ENCODE assay signal across 8 cellular contexts in genomic region chr17:45784293-45784582, GRCh38. TPM values are rescaled to one million over a fixed set of nuclear protein-coding genes. Genes with fewer than 3 reads are reported as not detected.
DNase-seq lines count a peak whose midpoint lies in the region; ATAC-seq and TF ChIP-seq lines count a peak whose summit lies in the region.

Gene CRHR1, plus strand, starts transcription at chr17:45784320. Its CDS starts 225 bp downstream, at chr17:45784545.

- no peaks in the 10 kb centered on the region for H3K9me3 Mint-ChIP-seq in CD8-positive, alpha-beta T cell
- no peaks in the 10 kb centered on the region for H3K9me3 Mint-ChIP-seq in T-cell
- no peaks in the 10 kb centered on the region for H3K9me3 Mint-ChIP-seq in progenitor cell of endocrine pancreas (ENCODE audit: low read depth)

- H3K4me1 ChIP-seq in CD8-positive, alpha-beta T cell (ENCODE audit: insufficient read depth, low read length): peaks cover 10% of the 10 kb centered on the region
- peaks cover 0 to 26% (median 22%) of the 10 kb centered on the region in 3 donors for H3K4me1 ChIP-seq in gastroesophageal sphincter

- H3K27ac ChIP-seq in CD8-positive, alpha-beta T cell (ENCODE audit: low read depth, low read length): no peak within 1 kb of the TSS
- H3K27ac ChIP-seq in gastroesophageal sphincter: no peak within 1 kb of the TSS

- H3K4me3 Mint-ChIP-seq in CD8-positive, alpha-beta T cell: peak within 1 kb of the TSS; percentile 75
- H3K4me3 Mint-ChIP-seq in T-cell: peak within 1 kb of the TSS; percentile 70 to 75 (median 71)
- H3K4me3 Mint-ChIP-seq in progenitor cell of endocrine pancreas (ENCODE audit: low read depth): peak within 1 kb of the TSS; percentile 75

- intact Hi-C loops in CD8-positive, alpha-beta T cell (cut with DNase I, micrococcal nuclease): no loop called here

- no peaks in the 10 kb centered on the region for H3K36me3 ChIP-seq in CD8-positive, alpha-beta T cell (ENCODE audit: insufficient read depth, low read length)
- H3K36me3 ChIP-seq in gastroesophageal sphincter: no peaks in the 10 kb centered on the region

- H3K4me3 ChIP-seq in CD8-positive, alpha-beta T cell (ENCODE audit: low read depth, low read length): peak within 1 kb of the TSS; percentile 43
- H3K4me3 ChIP-seq in gastroesophageal sphincter: peak within 1 kb of the TSS; percentile 15 to 57

- DNase-seq in CD8-positive, alpha-beta T cell: no peak
- no peak for DNase-seq in T-cell
- DNase-seq in progenitor cell of endocrine pancreas (ENCODE audit: low spot score, unreplicated experiment): no peak
- DNase-seq in central memory CD4-positive, alpha-beta T cell: no peak
- DNase-seq in stimulated activated CD4-positive, alpha-beta T cell treated with anti-CD3 and anti-CD28 coated beads, Interleukin-4, amount 100 ng/mL, for 24 hours: no peak

- H3K36me3 Mint-ChIP-seq in CD8-positive, alpha-beta T cell: no peaks in the 10 kb centered on the region
- H3K36me3 Mint-ChIP-seq in T-cell: no peaks in the 10 kb centered on the region
- H3K36me3 Mint-ChIP-seq in progenitor cell of endocrine pancreas (ENCODE audit: insufficient read depth): no peaks in the 10 kb centered on the region

- peaks cover 3% of the 10 kb centered on the region for H3K4me1 Mint-ChIP-seq in CD8-positive, alpha-beta T cell (ENCODE audit: low read depth)
- peaks cover 0 to 17% (median 8%) of the 10 kb centered on the region in 3 donors for H3K4me1 Mint-ChIP-seq in T-cell
- peaks cover 5% of the 10 kb centered on the region for H3K4me1 Mint-ChIP-seq in progenitor cell of endocrine pancreas (ENCODE audit: low read depth)

- ATAC-seq in CD8-positive, alpha-beta T cell: no peak
- no peak for ATAC-seq in T-cell (replicated peaks in 1 of 4)
- ATAC-seq in gastroesophageal sphincter: no peak
- ATAC-seq in GM21825 (IDR thresholded peaks at IDR 0.05; ENCODE audit: unreplicated experiment): no peak
- no peak for ATAC-seq in GM18511 (IDR thresholded peaks at IDR 0.05; ENCODE audit: unreplicated experiment)

- POLR2A ChIA-PET in CD8-positive, alpha-beta T cell (lab: Charles Lee): no interaction called here
- POLR2A ChIA-PET in T-cell (lab: Charles Lee): no interaction called here

- TF ChIP-seq EP300 in gastroesophageal sphincter (IDR thresholded peaks at IDR 0.05): no peak

- no peak within 1 kb of the TSS for H3K27ac Mint-ChIP-seq in CD8-positive, alpha-beta T cell
- no peak within 1 kb of the TSS for H3K27ac Mint-ChIP-seq in T-cell
- peak within 1 kb of the TSS; percentile 69 for H3K27ac Mint-ChIP-seq in progenitor cell of endocrine pancreas

- H3K27me3 ChIP-seq in CD8-positive, alpha-beta T cell (ENCODE audit: insufficient read depth, low read length): peaks cover 25% of the 10 kb centered on the region
- peaks cover 88% of the 10 kb centered on the region for H3K27me3 ChIP-seq in gastroesophageal sphincter

- peaks cover 54% of the 10 kb centered on the region for H3K27me3 Mint-ChIP-seq in CD8-positive, alpha-beta T cell (ENCODE audit: low read depth)
- H3K27me3 Mint-ChIP-seq in T-cell: peaks cover 60 to 73% of the 10 kb centered on the region in 2 donors
- peaks cover 79% of the 10 kb centered on the region for H3K27me3 Mint-ChIP-seq in progenitor cell of endocrine pancreas

- no peak for TF ChIP-seq POLR2A in gastroesophageal sphincter (IDR thresholded peaks at IDR 0.05)

- no peaks in the 10 kb centered on the region for H3K9me3 ChIP-seq in CD8-positive, alpha-beta T cell (ENCODE audit: low read length)
- H3K9me3 ChIP-seq in gastroesophageal sphincter: no peaks in the 10 kb centered on the region

- WGBS in gastroesophageal sphincter (ENCODE audit: low coverage in 1 of 2), 2 donors: 0% methylated on average over 4 of the region's 41 CpGs; no CpG with 5 or more reads in 1 of the 2 donors

- CTCF ChIA-PET in CD8-positive, alpha-beta T cell (lab: Charles Lee): interaction anchor here (0.6 to 0.8 kb wide), 2 partner anchors 60 to 74 kb away, joined by 3 read pairs; no protein-coding TSS in a partner anchor
- CTCF ChIA-PET in T-cell (lab: Charles Lee): no interaction called here

- TF ChIP-seq CTCF in CD8-positive, alpha-beta T cell (IDR thresholded peaks at IDR 0.05): no peak
- TF ChIP-seq CTCF in gastroesophageal sphincter (IDR thresholded peaks at IDR 0.05) (no peak), progenitor cell of endocrine pancreas (IDR thresholded peaks at IDR 0.05; ENCODE audit: unreplicated experiment) (no peak)

RNA-seq across cellular contexts. Expression of gene CRHR1, which starts in this region (rescaled TPM):
- not detected for total RNA-seq in CD8-positive, alpha-beta T cell
- total RNA-seq in T-cell (not detected), gastroesophageal sphincter (under 1 TPM in 3 of 4 donors, not detected in 1; 0.10 to 0.54 (median 0.35) TPM), progenitor cell of endocrine pancreas (not detected in 2 replicates)
